3 cellular contexts compared by ENCODE assay signal in the genomic region with DNA sequence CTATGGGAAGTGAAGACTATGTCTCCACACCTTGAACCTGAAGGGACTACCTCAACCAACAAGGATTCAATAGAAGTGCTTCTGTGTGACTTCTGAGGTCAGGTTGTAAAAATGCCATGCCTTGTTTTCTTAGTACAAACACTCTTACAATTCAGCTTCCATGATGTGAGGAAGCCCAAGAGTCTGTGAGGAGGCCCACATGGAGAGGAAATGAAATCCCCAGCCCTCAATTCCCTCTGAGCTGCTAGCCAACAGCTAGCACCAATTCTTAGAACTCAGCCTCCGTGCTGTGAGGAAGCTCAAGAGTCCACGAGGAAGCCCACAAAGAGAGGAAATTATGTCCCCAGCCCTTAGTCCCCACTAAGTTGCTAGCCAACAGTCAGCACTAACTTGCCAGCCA.
TF ChIP-seq lines count a peak whose summit lies in the region.

No MANE protein-coding gene starts in this region.

TF ChIP-seq in SK-N-SH treated with all-trans-retinoic acid at 6 μM for 48 hours, 23 proteins besides CTCF, POLR2A, EP300 and RAD21:
- TF ChIP-seq, protein P1, sequence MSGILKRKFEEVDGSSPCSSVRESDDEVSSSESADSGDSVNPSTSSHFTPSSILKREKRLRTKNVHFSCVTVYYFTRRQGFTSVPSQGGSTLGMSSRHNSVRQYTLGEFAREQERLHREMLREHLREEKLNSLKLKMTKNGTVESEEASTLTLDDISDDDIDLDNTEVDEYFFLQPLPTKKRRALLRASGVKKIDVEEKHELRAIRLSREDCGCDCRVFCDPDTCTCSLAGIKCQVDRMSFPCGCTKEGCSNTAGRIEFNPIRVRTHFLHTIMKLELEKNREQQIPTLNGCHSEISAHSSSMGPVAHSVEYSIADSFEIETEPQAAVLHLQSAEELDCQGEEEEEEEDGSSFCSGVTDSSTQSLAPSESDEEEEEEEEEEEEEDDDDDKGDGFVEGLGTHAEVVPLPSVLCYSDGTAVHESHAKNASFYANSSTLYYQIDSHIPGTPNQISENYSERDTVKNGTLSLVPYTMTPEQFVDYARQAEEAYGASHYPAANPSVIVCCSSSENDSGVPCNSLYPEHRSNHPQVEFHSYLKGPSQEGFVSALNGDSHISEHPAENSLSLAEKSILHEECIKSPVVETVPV (CRISPR knock-in tag; IDR thresholded peaks at IDR 0.05), result no peak
- peak; percentile 96 for TF ChIP-seq ZNF565 (CRISPR knock-in tag; conservative IDR thresholded peaks at IDR 0.05; ENCODE audit: low read depth)

TF ChIP-seq in SK-N-SH, 30 proteins besides CTCF, POLR2A, EP300 and RAD21 (continues in another document):
- no peak for TF ChIP-seq RCOR1 (IDR thresholded peaks at IDR 0.05; ENCODE audit: low read length)
- TF ChIP-seq RFX5 (IDR thresholded peaks at IDR 0.05; ENCODE audit: low read length), result no peak
- TF ChIP-seq GABPA (IDR thresholded peaks at IDR 0.05; ENCODE audit: low read depth), result no peak
- no peak for TF ChIP-seq SMC3 (IDR thresholded peaks at IDR 0.05; ENCODE audit: low read depth, low read length)
- TF ChIP-seq, protein P2, sequence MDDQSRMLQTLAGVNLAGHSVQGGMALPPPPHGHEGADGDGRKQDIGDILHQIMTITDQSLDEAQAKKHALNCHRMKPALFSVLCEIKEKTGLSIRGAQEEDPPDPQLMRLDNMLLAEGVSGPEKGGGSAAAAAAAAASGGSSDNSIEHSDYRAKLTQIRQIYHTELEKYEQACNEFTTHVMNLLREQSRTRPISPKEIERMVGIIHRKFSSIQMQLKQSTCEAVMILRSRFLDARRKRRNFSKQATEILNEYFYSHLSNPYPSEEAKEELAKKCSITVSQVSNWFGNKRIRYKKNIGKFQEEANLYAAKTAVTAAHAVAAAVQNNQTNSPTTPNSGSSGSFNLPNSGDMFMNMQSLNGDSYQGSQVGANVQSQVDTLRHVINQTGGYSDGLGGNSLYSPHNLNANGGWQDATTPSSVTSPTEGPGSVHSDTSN (IDR thresholded peaks at IDR 0.05), result no peak
- TF ChIP-seq, protein P3, sequence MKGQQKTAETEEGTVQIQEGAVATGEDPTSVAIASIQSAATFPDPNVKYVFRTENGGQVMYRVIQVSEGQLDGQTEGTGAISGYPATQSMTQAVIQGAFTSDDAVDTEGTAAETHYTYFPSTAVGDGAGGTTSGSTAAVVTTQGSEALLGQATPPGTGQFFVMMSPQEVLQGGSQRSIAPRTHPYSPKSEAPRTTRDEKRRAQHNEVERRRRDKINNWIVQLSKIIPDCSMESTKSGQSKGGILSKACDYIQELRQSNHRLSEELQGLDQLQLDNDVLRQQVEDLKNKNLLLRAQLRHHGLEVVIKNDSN (IDR thresholded peaks at IDR 0.05; ENCODE audit: borderline replicate concordance, low read depth), result no peak
- TF ChIP-seq EZH2phosphoT487 (IDR thresholded peaks at IDR 0.05; ENCODE audit: borderline replicate concordance, low read depth), result no peak
- no peak for TF ChIP-seq FOXM1 (IDR thresholded peaks at IDR 0.05; ENCODE audit: low read depth)
- TF ChIP-seq ZBTB33 (IDR thresholded peaks at IDR 0.05; ENCODE audit: borderline replicate concordance, low read depth), result no peak
- TF ChIP-seq, protein P4, sequence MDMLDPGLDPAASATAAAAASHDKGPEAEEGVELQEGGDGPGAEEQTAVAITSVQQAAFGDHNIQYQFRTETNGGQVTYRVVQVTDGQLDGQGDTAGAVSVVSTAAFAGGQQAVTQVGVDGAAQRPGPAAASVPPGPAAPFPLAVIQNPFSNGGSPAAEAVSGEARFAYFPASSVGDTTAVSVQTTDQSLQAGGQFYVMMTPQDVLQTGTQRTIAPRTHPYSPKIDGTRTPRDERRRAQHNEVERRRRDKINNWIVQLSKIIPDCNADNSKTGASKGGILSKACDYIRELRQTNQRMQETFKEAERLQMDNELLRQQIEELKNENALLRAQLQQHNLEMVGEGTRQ (IDR thresholded peaks at IDR 0.05; ENCODE audit: borderline replicate concordance, low read depth, low read length), result no peak
- TF ChIP-seq YY1 (IDR thresholded peaks at IDR 0.05; ENCODE audit: low read depth), result no peak
- TF ChIP-seq REST (IDR thresholded peaks at IDR 0.05; ENCODE audit: low read depth, low read length), result no peak
- no peak for TF ChIP-seq IRF3 (IDR thresholded peaks at IDR 0.05; ENCODE audit: low read depth, low read length)
- TF ChIP-seq NFIC (IDR thresholded peaks at IDR 0.05; ENCODE audit: borderline replicate concordance), result no peak
- TF ChIP-seq ELF1 (IDR thresholded peaks at IDR 0.05), result no peak

TF ChIP-seq in H1, 55 proteins besides CTCF, POLR2A, EP300 and RAD21:
- TF ChIP-seq, protein P5, sequence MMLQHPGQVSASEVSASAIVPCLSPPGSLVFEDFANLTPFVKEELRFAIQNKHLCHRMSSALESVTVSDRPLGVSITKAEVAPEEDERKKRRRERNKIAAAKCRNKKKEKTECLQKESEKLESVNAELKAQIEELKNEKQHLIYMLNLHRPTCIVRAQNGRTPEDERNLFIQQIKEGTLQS (IDR thresholded peaks at IDR 0.05; ENCODE audit: insufficient read depth, low read depth, low read length), result no peak
- TF ChIP-seq JUND (IDR thresholded peaks at IDR 0.05; ENCODE audit: low read length) (no peak), YY1 (IDR thresholded peaks at IDR 0.05; ENCODE audit: low read depth, low read length) (peak; percentile 25; the same call in 1 of the 2 replicates), TCF12 (IDR thresholded peaks at IDR 0.05; ENCODE audit: low read depth, low read length) (no peak)
